ENCODE assay signal across 17 cellular contexts in genomic region chr9:2761424-2761823, GRCh38. TPM values are rescaled to one million over a fixed set of nuclear protein-coding genes. Genes with fewer than 3 reads are reported as not detected.
DNase-seq lines count a peak whose midpoint lies in the region; ATAC-seq, FAIRE-seq and TF ChIP-seq lines count a peak whose summit lies in the region.
"Had no signal": no experiment of that assay in that cellular context is flagged by ENCODE, and none has a peak within 500 bp of the region (broad histone marks: within the 10 kb centered on the region; RNA-seq: fewer than 3 reads in every experiment).

No MANE protein-coding gene starts in this region.

- DNase-seq in endothelial cell (ENCODE audit: low spot score), result no peak
- no peak for DNase-seq in HFFc6
- DNase-seq in small intestine, result no peak
- no peak for DNase-seq in NCI-H2081 (lab: John Stamatoyannopoulos, UW)
- DNase-seq in NCI-H2029 (lab: John Stamatoyannopoulos, UW), result no peak
- DNase-seq: activated CD8-positive, alpha-beta T cell treated with anti-CD3 and anti-CD28 coated beads for 36 hours; midbrain; NCI-H2171 treated with DMSO at 0.1 percent for 48 hours; Peyer's patch; retina; T-helper 17 cell had no signal

- no peak overlapping the region for H3K4me3 ChIP-seq in small intestine (ENCODE audit: low read depth in 1 of 2, low read length in 2 of 2)
- H3K4me3 ChIP-seq: Peyer's patch had no signal

- ATAC-seq in GM19025 (IDR thresholded peaks at IDR 0.05; ENCODE audit: low read depth, unreplicated experiment) (peak; percentile 60), HG02571 (IDR thresholded peaks at IDR 0.05; ENCODE audit: unreplicated experiment) (peak; percentile 67), HG03342 (IDR thresholded peaks at IDR 0.05; ENCODE audit: unreplicated experiment) (peak; percentile 74)
- ATAC-seq: activated CD8-positive, alpha-beta T cell treated with anti-CD3 and anti-CD28 coated beads for 36 hours; T-helper 17 cell had no signal

- no peaks in the 10 kb centered on the region for H3K27me3 ChIP-seq in small intestine (ENCODE audit: control insufficient read depth in 2 of 2, insufficient read depth in 2 of 2, low read length in 2 of 2)
- H3K27me3 ChIP-seq: Peyer's patch had no signal

- no peak overlapping the region for H3K27ac ChIP-seq in small intestine (ENCODE audit: low read depth in 1 of 2, low read length in 1 of 2)
- H3K27ac ChIP-seq: Peyer's patch had no signal

- H3K4me1 ChIP-seq in small intestine (ENCODE audit: control insufficient read depth in 2 of 2, insufficient read depth in 1 of 2, low read depth in 1 of 2, low read length in 1 of 2), result no peaks in the 10 kb centered on the region
- H3K4me1 ChIP-seq: Peyer's patch had no signal

- no peaks in the 10 kb centered on the region for H3K9me3 ChIP-seq in small intestine (ENCODE audit: control insufficient read depth, low read depth)
- H3K9me3 ChIP-seq: Peyer's patch had no signal

- FAIRE-seq in small intestine (lab: Jason Lieb, UNC), result no peak

- TF ChIP-seq CTCF in endothelial cell (IDR thresholded peaks at IDR 0.05; ENCODE audit: unreplicated experiment), result no peak
- no peak for TF ChIP-seq CTCF in HFFc6 (IDR thresholded peaks at IDR 0.05)

- H3K36me3 ChIP-seq in small intestine (ENCODE audit: control insufficient read depth in 2 of 2, insufficient read depth in 2 of 2, low read length in 2 of 2), result no peaks in the 10 kb centered on the region
- H3K36me3 ChIP-seq: Peyer's patch had no signal

- H3K27me3 Mint-ChIP-seq in endothelial cell (ENCODE audit: unreplicated experiment) (peaks cover 1% of the 10 kb centered on the region), HFFc6 (ENCODE audit: insufficient read depth) (no peaks in the 10 kb centered on the region; the same call in 1 of the 2 replicates)
- H3K27me3 Mint-ChIP-seq: activated CD8-positive, alpha-beta T cell treated with anti-CD3 and anti-CD28 coated beads for 36 hours; activated naive CD4-positive, alpha-beta T cell treated with anti-CD3 and anti-CD28 coated beads, Interleukin-2, amount 50 U/mL, for 24 hours; T-helper 17 cell had no signal

- no peak overlapping the region for H3K4me3 Mint-ChIP-seq in endothelial cell (ENCODE audit: unreplicated experiment)
- no peak overlapping the region for H3K4me3 Mint-ChIP-seq in HFFc6
- H3K4me3 Mint-ChIP-seq: activated CD8-positive, alpha-beta T cell treated with anti-CD3 and anti-CD28 coated beads for 36 hours; activated naive CD4-positive, alpha-beta T cell treated with anti-CD3 and anti-CD28 coated beads, Interleukin-2, amount 50 U/mL, for 24 hours; T-helper 17 cell had no signal

- H3K27ac Mint-ChIP-seq in endothelial cell (ENCODE audit: unreplicated experiment) (peak overlapping the region; percentile 10), HFFc6 (no peak overlapping the region)
- H3K27ac Mint-ChIP-seq: activated CD8-positive, alpha-beta T cell treated with anti-CD3 and anti-CD28 coated beads for 36 hours; activated naive CD4-positive, alpha-beta T cell treated with anti-CD3 and anti-CD28 coated beads, Interleukin-2, amount 50 U/mL, for 24 hours; T-helper 17 cell had no signal

- H3K36me3 Mint-ChIP-seq in endothelial cell (ENCODE audit: low read depth, unreplicated experiment) (no peaks in the 10 kb centered on the region), HFFc6 (ENCODE audit: low read depth) (peaks cover 24% of the 10 kb centered on the region)

- WGBS in small intestine, 3 donors, result 90 to 96% (median 91%) methylated on average over 4 of the region's 4 CpGs

- H3K4me1 Mint-ChIP-seq in endothelial cell (ENCODE audit: unreplicated experiment) (peaks cover 9% of the 10 kb centered on the region), HFFc6 (ENCODE audit: low read depth) (peaks cover 33% of the 10 kb centered on the region)

- H3K9me3 Mint-ChIP-seq in endothelial cell (ENCODE audit: unreplicated experiment) (no peaks in the 10 kb centered on the region), HFFc6 (no peaks in the 10 kb centered on the region)
- H3K9me3 Mint-ChIP-seq: activated CD8-positive, alpha-beta T cell treated with anti-CD3 and anti-CD28 coated beads for 36 hours; activated naive CD4-positive, alpha-beta T cell treated with anti-CD3 and anti-CD28 coated beads, Interleukin-2, amount 50 U/mL, for 24 hours had no signal

RNA-seq across cellular contexts. Expression of gene KCNV2, which starts 44.1 kb away (rescaled TPM):
- not detected for total RNA-seq in endothelial cell (ENCODE audit: unreplicated experiment)
- not detected for total RNA-seq in HFFc6 (2021; fragmentation: NEBNext Ultra II Directional; extraction: Animal tissue kit (Norgen Biotek cat#: 25700))
- not detected for polyA plus RNA-seq in small intestine
- total RNA-seq: activated CD8-positive, alpha-beta T cell treated with anti-CD3 and anti-CD28 coated beads for 36 hours; fibroblast of lung; LHCN-M2; Peyer's patch; T-helper 17 cell had no signal
- polyA plus RNA-seq: fibroblast of lung had no signal
